1 cellular context compared by ENCODE assay signal in genomic region chr20:37296371-37296770, GRCh38.
TF ChIP-seq lines count a peak whose summit lies in the region.

No MANE protein-coding gene starts in this region.

TF ChIP-seq in GM12878, 131 proteins besides CTCF, POLR2A, EP300 and RAD21:
- no peak for TF ChIP-seq BCL11A (IDR thresholded peaks at IDR 0.05; ENCODE audit: low read depth, low read length)
- no peak for TF ChIP-seq CHD4 (IDR thresholded peaks at IDR 0.05)
- TF ChIP-seq GATAD2B (conservative IDR thresholded peaks at IDR 0.05; ENCODE audit: low read depth): no peak
- TF ChIP-seq RFX5 (IDR thresholded peaks at IDR 0.05; ENCODE audit: low read depth, low read length): no peak
- no peak for TF ChIP-seq ESRRA (IDR thresholded peaks at IDR 0.05; ENCODE audit: low read length)
- no peak for TF ChIP-seq CEBPZ (IDR thresholded peaks at IDR 0.05; ENCODE audit: low read depth, low read length)
